Comparison of ENCODE assay signal across 8 cellular contexts in the genomic region with DNA sequence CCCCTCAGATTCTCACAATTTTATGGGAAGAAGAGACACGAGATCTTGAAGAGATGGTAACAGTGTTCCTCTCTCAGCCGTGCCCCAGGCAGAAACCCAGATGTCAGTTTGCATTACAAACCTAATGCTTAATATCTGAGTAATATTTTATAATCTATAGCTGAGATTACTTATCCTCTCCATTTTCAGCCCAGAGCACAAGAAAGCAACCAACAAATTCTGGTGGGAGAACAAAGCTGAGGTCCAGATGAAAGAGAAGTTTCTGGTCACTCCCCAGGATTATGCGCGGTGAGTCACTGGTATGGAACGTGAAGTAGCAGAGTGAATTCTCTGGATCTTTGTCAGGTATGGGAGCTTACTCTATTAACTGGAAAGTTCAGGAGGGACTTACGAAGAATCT. TPM values are rescaled to one million over a fixed set of nuclear protein-coding genes. Genes with fewer than 3 reads are reported as not detected.
DNase-seq lines count a peak whose midpoint lies in the region; ATAC-seq, FAIRE-seq and TF ChIP-seq lines count a peak whose summit lies in the region.

No MANE protein-coding gene starts in this region.

- H3K36me3 ChIP-seq in astrocyte (ENCODE audit: insufficient read depth, low read length) = peaks cover 4% of the 10 kb centered on the region
- peaks cover 0 to 17% (median 8%) of the 10 kb centered on the region in 4 donors for H3K36me3 ChIP-seq in transverse colon

- H3K9ac ChIP-seq in astrocyte (ENCODE audit: low read length) = peak overlapping the region; percentile 83

- TF ChIP-seq CTCF in astrocyte (IDR thresholded peaks at IDR 0.05; ENCODE audit: insufficient read depth, low read depth, low read length) (no peak), transverse colon (IDR thresholded peaks at IDR 0.05) (no peak)

- H3K27ac ChIP-seq in astrocyte (ENCODE audit: low read depth, low read length) = peak overlapping the region; percentile 71
- peak overlapping the region; percentile 82 to 91 (median 85) for H3K27ac ChIP-seq in transverse colon

- no peaks in the 10 kb centered on the region for H4K20me1 ChIP-seq in astrocyte (ENCODE audit: insufficient read depth, low read length)

- peaks cover 22% of the 10 kb centered on the region for H3K79me2 ChIP-seq in astrocyte (ENCODE audit: insufficient read depth, low read length)

- no peaks in the 10 kb centered on the region for H3K9me3 Mint-ChIP-seq in astrocyte (ENCODE audit: unreplicated experiment)

- no peak for TF ChIP-seq EP300 in transverse colon (IDR thresholded peaks at IDR 0.05; ENCODE audit: low read depth)

- no peak for ATAC-seq in HG03378 (IDR thresholded peaks at IDR 0.05; ENCODE audit: unreplicated experiment)

- peaks cover 5% of the 10 kb centered on the region for H3K36me3 Mint-ChIP-seq in astrocyte (ENCODE audit: low read depth, unreplicated experiment)

- H3K4me1 ChIP-seq in astrocyte (ENCODE audit: insufficient read depth, low read length) = peaks cover 24% of the 10 kb centered on the region
- H3K4me1 ChIP-seq in transverse colon = peaks cover 0 to 23% (median 16%) of the 10 kb centered on the region in 4 donors

- H3K9me3 ChIP-seq in astrocyte (ENCODE audit: insufficient read depth, low read depth, low read length) (no peaks in the 10 kb centered on the region), transverse colon (no peaks in the 10 kb centered on the region)

- H3K27ac Mint-ChIP-seq in astrocyte (ENCODE audit: unreplicated experiment) = peak overlapping the region; percentile 67

- H3K4me2 ChIP-seq in astrocyte (ENCODE audit: low read length) = peak overlapping the region; percentile 97

- no peak for TF ChIP-seq POLR2A in transverse colon (IDR thresholded peaks at IDR 0.05)

- intact Hi-C loops in transverse colon (cut with DNase I; ENCODE audit: low total_unique reads) = no loop called here

- FAIRE-seq in astrocyte (lab: Jason Lieb, UNC) = no peak

- 44 to 86% methylated on average over 1 to 6 of the region's 6 CpGs for WGBS in transverse colon (ENCODE audit: low coverage in 1 of 2), 2 donors

- peaks cover 14% of the 10 kb centered on the region for H3K4me1 Mint-ChIP-seq in astrocyte (ENCODE audit: low read depth, unreplicated experiment)

- H3K27me3 ChIP-seq in astrocyte (ENCODE audit: insufficient read depth, low read length) (no peaks in the 10 kb centered on the region), transverse colon (no peaks in the 10 kb centered on the region)

- in situ Hi-C loops in transverse colon (cut with MboI; ENCODE audit: low pct_ligation_motif_present in 1 of 4, low pct_unique_long_range_greater_than_20kb in 1 of 4, low sequenced_read_pairs in 3 of 4) = no loop called here

- DNase-seq in AG08395 (ENCODE audit: low spot score) (peak; percentile 51), HS-27A (ENCODE audit: low read depth) (peak; percentile 68), astrocyte (ENCODE audit: low read depth) (peak; percentile 83), left kidney (ENCODE audit: low read depth, low spot score) (peak; percentile 12), transverse colon (no peak), medulla oblongata (ENCODE audit: extremely low spot score) (no peak), KG1 (lab: John Stamatoyannopoulos, UW) (no peak)

- H3K4me3 Mint-ChIP-seq in astrocyte (ENCODE audit: unreplicated experiment) = peak overlapping the region; percentile 92

- H2AFZ ChIP-seq in astrocyte (ENCODE audit: low read depth, low read length) = peak overlapping the region; percentile 98

- peak overlapping the region; percentile 88 for H3K4me3 ChIP-seq in astrocyte (ENCODE audit: insufficient read depth, low read depth, low read length)
- peak overlapping the region in 2 of 4 donors; percentile 73 to 82 for H3K4me3 ChIP-seq in transverse colon

- no peaks in the 10 kb centered on the region for H3K27me3 Mint-ChIP-seq in astrocyte (ENCODE audit: low read depth, unreplicated experiment)

RNA-seq across cellular contexts. Expression of a gene that starts 0.9 kb away (rescaled TPM):
- total RNA-seq in astrocyte (15.6 and 25.4 TPM in 2 replicates), transverse colon (10 to 100 TPM; 46.1 to 94.3 (median 82.2) TPM)

RNA-seq across cellular contexts. Expression of a gene that starts 19.3 kb away (rescaled TPM):
- total RNA-seq in astrocyte = 643 and 750 TPM in 2 replicates
- 1,000 to 10,000 TPM in 1 of 4 donors, 100 to 1,000 TPM in 3; 220 to 1,105 (median 540) TPM for total RNA-seq in transverse colon

RNA-seq across cellular contexts. Expression of a gene that starts 19.7 kb away (rescaled TPM):
- total RNA-seq in astrocyte (88.3 and 88.6 TPM in 2 replicates), transverse colon (100 to 1,000 TPM in 1 of 4 donors, 10 to 100 TPM in 3; 37.4 to 105 (median 74.8) TPM)

RNA-seq across cellular contexts. Expression of a gene that starts 27.3 kb away (rescaled TPM):
- total RNA-seq in astrocyte (not detected in 2 replicates), transverse colon (not detected)

RNA-seq across cellular contexts. Expression of a gene that starts 31.9 kb away (rescaled TPM):
- 8.7 and 11.7 TPM in 2 replicates for total RNA-seq in astrocyte
- total RNA-seq in transverse colon = 10 to 100 TPM; 34.0 to 88.3 (median 81.2) TPM

Comparison
In these comparisons a context has a peak if more than half of its experiments do, and no peak if none do; other contexts are left out.
1. DNase-seq: peak in AG08395 (single experiment), HS-27A (single experiment), astrocyte (single experiment) and left kidney (single experiment); none in transverse colon (single experiment), medulla oblongata (single experiment) and KG1 (single experiment).